In genomic region chr10:133373104-133373624, GRCh38 we compare ENCODE assay signal across 8 cellular contexts. TPM values are rescaled to one million over a fixed set of nuclear protein-coding genes. Genes with fewer than 3 reads are reported as not detected.
DNase-seq lines count a peak whose midpoint lies in the region; ATAC-seq and TF ChIP-seq lines count a peak whose summit lies in the region.

ECHS1 (minus strand) TSS chr10:133373354; CDS start chr10:133373333, 21 bp downstream.

- H3K36me3 Mint-ChIP-seq in activated naive CD4-positive, alpha-beta T cell treated with anti-CD3 and anti-CD28 coated beads for 36 hours (ENCODE audit: low read depth): no peaks in the 10 kb centered on the region

- H3K27ac Mint-ChIP-seq in activated naive CD4-positive, alpha-beta T cell treated with anti-CD3 and anti-CD28 coated beads for 36 hours: no peak within 1 kb of the TSS

- TF ChIP-seq POLR2A in gastroesophageal sphincter (IDR thresholded peaks at IDR 0.05): peak; percentile 49 to 57

- peaks cover 0 to 40% (median 20%) of the 10 kb centered on the region in 3 donors for H3K4me1 ChIP-seq in gastroesophageal sphincter

- H3K4me3 ChIP-seq in HFF-Myc (replicated peaks; ENCODE audit: low read depth, low read length) (peak within 1 kb of the TSS; percentile 58), gastroesophageal sphincter (peak within 1 kb of the TSS; percentile 87 to 97)

- peak within 1 kb of the TSS; percentile 77 for H3K4me3 Mint-ChIP-seq in activated naive CD4-positive, alpha-beta T cell treated with anti-CD3 and anti-CD28 coated beads for 36 hours

- H3K27me3 Mint-ChIP-seq in activated naive CD4-positive, alpha-beta T cell treated with anti-CD3 and anti-CD28 coated beads for 36 hours (ENCODE audit: low read depth): no peaks in the 10 kb centered on the region

- peaks cover 0 to 35% of the 10 kb centered on the region in 2 donors for H3K36me3 ChIP-seq in gastroesophageal sphincter

- TF ChIP-seq CTCF in HFF-Myc (IDR thresholded peaks at IDR 0.05; ENCODE audit: low read depth, low read length, missing control alignments): no peak
- peak in 1 of 4 experiments; percentile 5 for TF ChIP-seq CTCF in gastroesophageal sphincter (IDR thresholded peaks at IDR 0.05)

- intact Hi-C loops in activated naive CD4-positive, alpha-beta T cell treated with anti-CD3 and anti-CD28 coated beads for 36 hours (cut with micrococcal nuclease): loop anchor here (1.0 to 5.0 kb wide), 4 partner anchors 16 to 46 kb away; partner anchors contain the start of gene MTG1

- H3K9me3 ChIP-seq in gastroesophageal sphincter: no peaks in the 10 kb centered on the region

- CTCF ChIA-PET in activated naive CD4-positive, alpha-beta T cell treated with anti-CD3 and anti-CD28 coated beads for 36 hours (lab: Charles Lee): no interaction called here

- peaks cover 12% of the 10 kb centered on the region for H3K4me1 Mint-ChIP-seq in activated naive CD4-positive, alpha-beta T cell treated with anti-CD3 and anti-CD28 coated beads for 36 hours (ENCODE audit: low read depth)

- DNase-seq in GF-D8 (lab: John Stamatoyannopoulos, UW) (peak; percentile 71), HFF-Myc (ENCODE audit: extremely low read depth, low read depth) (peak; percentile 43), MV-4-11 (lab: John Stamatoyannopoulos, UW) (peak; percentile 80), SK-N-DZ (ENCODE audit: low spot score) (peak; percentile 90), non-pigmented ciliary epithelial cell (ENCODE audit: low read depth) (peak; percentile 49), substantia nigra (lab: John Stamatoyannopoulos, UW) (peak; percentile 44 to 97 (median 88))
- DNase-seq in activated naive CD4-positive, alpha-beta T cell treated with anti-CD3 and anti-CD28 coated beads for 36 hours: peak; percentile 96

- no peaks in the 10 kb centered on the region for H3K9me3 Mint-ChIP-seq in activated naive CD4-positive, alpha-beta T cell treated with anti-CD3 and anti-CD28 coated beads for 36 hours

- ATAC-seq in gastroesophageal sphincter: peak; percentile 98

- no peaks in the 10 kb centered on the region for H3K27me3 ChIP-seq in gastroesophageal sphincter

- peak within 1 kb of the TSS; percentile 84 to 99 (median 92) for H3K27ac ChIP-seq in gastroesophageal sphincter
- peak within 1 kb of the TSS; percentile 93 for H3K27ac ChIP-seq in substantia nigra (ENCODE audit: low read depth, low read length, poor library complexity, severe bottlenecking)

- no peak for TF ChIP-seq EP300 in gastroesophageal sphincter (IDR thresholded peaks at IDR 0.05)

- WGBS in gastroesophageal sphincter (ENCODE audit: low coverage in 1 of 2), 2 donors: 0% methylated on average over 4 of the region's 57 CpGs; no CpG with 5 or more reads in 1 of the 2 donors

RNA-seq across cellular contexts. Expression of gene ECHS1, which starts in this region (rescaled TPM):
- 113 and 123 TPM in 2 replicates for polyA plus RNA-seq in SK-N-DZ (2014; cell fraction: cytosol; rRNA removed)
- 64.1 and 71.8 TPM in 2 replicates for polyA plus RNA-seq in SK-N-DZ (2014; cell fraction: nucleus; rRNA removed)
- 10 to 100 TPM; 45.8 to 48.7 TPM for total RNA-seq in activated naive CD4-positive, alpha-beta T cell treated with anti-CD3 and anti-CD28 coated beads for 36 hours
- total RNA-seq in gastroesophageal sphincter: 10 to 100 TPM; 67.7 to 81.8 (median 72.4) TPM

Comparison
In these comparisons a context has a peak if more than half of its experiments do, and no peak if none do; other contexts are left out.
1. Peak in every context shown above with its lines: DNase-seq, ATAC-seq, H3K4me3 ChIP-seq and H3K27ac ChIP-seq.
2. DNase-seq: peak in every context shown above with its lines; median percentile 96 in activated naive CD4-positive, alpha-beta T cell treated with anti-CD3 and anti-CD28 coated beads for 36 hours; 90 in SK-N-DZ; 88 in substantia nigra; 80 in MV-4-11; 71 in GF-D8; 49 in non-pigmented ciliary epithelial cell; 43 in HFF-Myc.